In genomic region chr12:48045061-48045846, GRCh38 we compare ENCODE assay signal across 30 cellular contexts. TPM values are rescaled to one million over a fixed set of nuclear protein-coding genes. Genes with fewer than 3 reads are reported as not detected.
"Had no signal": no experiment of that assay in that cellular context is flagged by ENCODE, and none has a peak within 500 bp of the region (broad histone marks: within the 10 kb centered on the region; RNA-seq: fewer than 3 reads in every experiment).

No MANE protein-coding gene starts in this region.

- H3K27me3 Mint-ChIP-seq: activated CD4-positive, alpha-beta T cell treated with anti-CD3 and anti-CD28 coated beads, Interleukin-2, amount 10 ng/mL, durations not matched to agents 24 days and 14 days; activated CD8-positive, alpha-beta T cell treated with anti-CD3 and anti-CD28 coated beads for 36 hours; activated naive CD4-positive, alpha-beta T cell treated with anti-CD3 and anti-CD28 coated beads, Interleukin-2, amount 50 U/mL, for 24 hours; activated naive CD8-positive, alpha-beta T cell treated with anti-CD3 and anti-CD28 coated beads, Interleukin-2, amount 10 ng/mL, durations not matched to agents 7 days and 5 days had no signal

- FAIRE-seq: K562, TTC549 had no signal

- H3K9me3 ChIP-seq: ascending aorta, Peyer's patch had no signal

- H3K4me3 ChIP-seq: ascending aorta, K562, Peyer's patch had no signal

- H3K27ac ChIP-seq: ascending aorta, Peyer's patch, RWPE1 had no signal

- H3K27me3 ChIP-seq: ascending aorta, Peyer's patch had no signal

- H3K4me1 ChIP-seq: ascending aorta had no signal

- ATAC-seq: activated CD8-positive, alpha-beta T cell treated with anti-CD3 and anti-CD28 coated beads for 36 hours; K562; Right ventricle myocardium inferior had no signal

- H3K9me3 Mint-ChIP-seq: activated CD4-positive, alpha-beta T cell treated with anti-CD3 and anti-CD28 coated beads, Interleukin-2, amount 10 ng/mL, durations not matched to agents 24 days and 14 days; activated CD8-positive, alpha-beta T cell treated with anti-CD3 and anti-CD28 coated beads for 36 hours; activated naive CD4-positive, alpha-beta T cell treated with anti-CD3 and anti-CD28 coated beads, Interleukin-2, amount 50 U/mL, for 24 hours; activated naive CD8-positive, alpha-beta T cell treated with anti-CD3 and anti-CD28 coated beads, Interleukin-2, amount 10 ng/mL, durations not matched to agents 7 days and 5 days; activated T-helper 1 cell treated with anti-CD3 and anti-CD28 coated beads, Interleukin-12 subunit alpha, Interleukin-12 subunit beta, Interleukin-2, Interleukin-4 antibody, amounts not matched to agents 30 ng/mL and 10 ng/mL and 1 ng/mL, durations not matched to agents 14 hours and 24 hours and 36 hours; T-helper 2 cell treated with Interferon-gamma antibody and Interleukin-4, amounts not matched to agents 5 μg/mL and 100 μg/mL, for 36 hours had no signal

- H3K27ac Mint-ChIP-seq: activated CD4-positive, alpha-beta T cell treated with anti-CD3 and anti-CD28 coated beads, Interleukin-2, amount 10 ng/mL, durations not matched to agents 24 days and 14 days; activated CD8-positive, alpha-beta T cell treated with anti-CD3 and anti-CD28 coated beads for 36 hours; activated naive CD4-positive, alpha-beta T cell treated with anti-CD3 and anti-CD28 coated beads, Interleukin-2, amount 50 U/mL, for 24 hours; activated naive CD8-positive, alpha-beta T cell treated with anti-CD3 and anti-CD28 coated beads, Interleukin-2, amount 10 ng/mL, durations not matched to agents 7 days and 5 days; activated T-helper 1 cell treated with anti-CD3 and anti-CD28 coated beads, Interleukin-12 subunit alpha, Interleukin-12 subunit beta, Interleukin-2, Interleukin-4 antibody, amounts not matched to agents 30 ng/mL and 10 ng/mL and 1 ng/mL, durations not matched to agents 14 hours and 24 hours and 36 hours; T-helper 2 cell treated with Interferon-gamma antibody and Interleukin-4, amounts not matched to agents 5 μg/mL and 100 μg/mL, for 36 hours had no signal

- DNase-seq: activated CD4-positive, alpha-beta T cell treated with anti-CD3 and anti-CD28 coated beads, Interleukin-2, amount 10 ng/mL, durations not matched to agents 24 days and 14 days; activated CD4-positive, alpha-beta T cell treated with anti-CD3 and anti-CD28 coated beads, Interleukin-2, amount 50 U/mL, for 4 hours; activated CD8-positive, alpha-beta T cell treated with anti-CD3 and anti-CD28 coated beads for 36 hours; activated effector memory CD4-positive, alpha-beta T cell treated with anti-CD3 and anti-CD28 coated beads, Interleukin-2, amount 50 U/mL, for 16 hours; activated naive CD4-positive, alpha-beta T cell treated with Interleukin-2 at 50 U/mL for 16 hours; activated naive CD8-positive, alpha-beta T cell treated with anti-CD3 and anti-CD28 coated beads, Interleukin-2, amount 10 ng/mL, durations not matched to agents 7 days and 5 days; activated T-cell treated with anti-CD3 and anti-CD28 coated beads, Interleukin-2, amount 50 U/mL, for 1 hour; amygdala; caudate nucleus; cerebellar nuclear complex; IMR-90; NCI-H1092; NCI-H1436 treated with DMSO at 0.1 percent for 48 hours; NCI-H1694 treated with DMSO at 0.1 percent for 48 hours; NCI-H2029; NCI-H345; NCI-H524 treated with DMSO at 0.1 percent for 48 hours; Peyer's patch; SIG-M5 had no signal

- H3K4me1 Mint-ChIP-seq: activated CD4-positive, alpha-beta T cell treated with anti-CD3 and anti-CD28 coated beads, Interleukin-2, amount 10 ng/mL, durations not matched to agents 24 days and 14 days; activated naive CD4-positive, alpha-beta T cell treated with anti-CD3 and anti-CD28 coated beads, Interleukin-2, amount 50 U/mL, for 24 hours had no signal

- H3K4me3 Mint-ChIP-seq: activated CD4-positive, alpha-beta T cell treated with anti-CD3 and anti-CD28 coated beads, Interleukin-2, amount 10 ng/mL, durations not matched to agents 24 days and 14 days; activated CD8-positive, alpha-beta T cell treated with anti-CD3 and anti-CD28 coated beads for 36 hours; activated naive CD4-positive, alpha-beta T cell treated with anti-CD3 and anti-CD28 coated beads, Interleukin-2, amount 50 U/mL, for 24 hours; activated naive CD8-positive, alpha-beta T cell treated with anti-CD3 and anti-CD28 coated beads, Interleukin-2, amount 10 ng/mL, durations not matched to agents 7 days and 5 days; activated T-helper 1 cell treated with anti-CD3 and anti-CD28 coated beads, Interleukin-12 subunit alpha, Interleukin-12 subunit beta, Interleukin-2, Interleukin-4 antibody, amounts not matched to agents 30 ng/mL and 10 ng/mL and 1 ng/mL, durations not matched to agents 14 hours and 24 hours and 36 hours; T-helper 2 cell treated with Interferon-gamma antibody and Interleukin-4, amounts not matched to agents 5 μg/mL and 100 μg/mL, for 36 hours had no signal

RNA-seq across cellular contexts. Expression of gene COL2A1, which starts 41.0 kb away (rescaled TPM):
- total RNA-seq: activated CD8-positive, alpha-beta memory T cell treated with anti-CD3 and anti-CD28 coated beads for 36 hours; activated naive CD8-positive, alpha-beta T cell treated with anti-CD3 and anti-CD28 coated beads, Interleukin-2, amount 10 ng/mL, durations not matched to agents 7 days and 5 days; ascending aorta; IMR-90; K562; M059J; Right ventricle myocardium inferior; T-helper 1 cell treated with Interleukin-12 subunit alpha and Interleukin-12 subunit beta and Interleukin-4 antibody, amounts not matched to agents 30 ng/mL and 1 ng/mL, for 36 hours had no signal
